In the genomic region with DNA sequence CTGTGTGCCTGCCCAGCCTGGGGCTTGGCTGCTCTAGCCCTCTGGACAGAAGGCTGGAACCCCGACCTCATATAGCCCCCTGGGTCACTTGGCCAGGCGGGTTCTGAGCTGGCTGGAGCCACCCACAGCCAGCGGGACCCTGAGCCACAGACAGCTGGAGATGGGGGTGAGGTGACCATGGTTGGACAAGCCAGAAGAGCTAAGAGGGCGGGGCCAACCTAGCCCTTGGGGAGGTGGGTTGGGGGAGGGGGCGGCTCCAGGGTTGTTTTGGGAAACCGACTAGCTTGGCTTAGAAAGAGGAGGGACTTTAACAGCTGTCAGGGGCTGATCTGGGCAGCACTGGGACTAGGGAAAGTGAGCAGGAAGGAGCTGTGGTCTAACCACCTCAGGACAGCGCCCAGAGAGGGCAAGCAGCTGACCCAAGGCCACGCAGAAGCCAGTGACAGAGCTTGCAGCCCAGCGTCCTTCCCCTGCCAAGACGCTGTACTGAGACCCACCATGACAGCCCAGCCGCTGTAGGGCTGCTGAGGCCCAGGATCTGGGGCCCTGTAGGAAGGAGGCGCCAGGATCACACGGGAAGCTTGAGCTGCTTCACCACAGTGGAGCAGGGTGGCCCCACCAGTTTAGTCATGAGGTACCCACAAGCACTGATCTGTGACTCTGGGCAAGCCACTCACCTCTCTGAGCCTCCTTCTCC, we compare ENCODE assay signal across 1 cellular context.
TF ChIP-seq lines count a peak whose summit lies in the region.

No MANE protein-coding gene starts in this region.

TF ChIP-seq in H1, 55 proteins besides CTCF, POLR2A, EP300 and RAD21:
- no peak for TF ChIP-seq BACH1 (IDR thresholded peaks at IDR 0.05; ENCODE audit: low read length)
- TF ChIP-seq TAF7 (optimal IDR thresholded peaks at IDR 0.05; ENCODE audit: borderline replicate concordance, low read depth, low read length) = peak; percentile 23
